Comparison of ENCODE assay signal across 2 cellular contexts in the genomic region with DNA sequence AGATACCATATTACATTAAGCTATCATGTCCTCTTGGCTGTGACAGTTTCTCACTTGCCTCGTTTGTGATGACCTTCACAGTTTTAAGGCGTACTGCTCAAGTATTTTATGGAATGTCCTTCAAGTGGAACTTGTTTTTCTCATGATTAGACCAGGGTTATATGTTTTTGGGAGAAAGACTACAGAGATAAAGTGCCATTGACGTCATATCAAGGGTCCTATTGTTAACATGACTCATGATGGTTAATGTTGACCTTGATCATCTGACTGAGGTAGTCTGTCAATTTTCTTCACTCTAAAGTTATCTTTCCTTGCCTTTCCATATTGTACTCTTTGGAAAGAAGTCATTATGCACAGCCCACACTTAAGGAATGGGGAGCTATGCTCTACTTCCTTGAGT.
TF ChIP-seq lines count a peak whose summit lies in the region.

No MANE protein-coding gene starts in this region.

TF ChIP-seq in HepG2, 621 proteins besides CTCF, POLR2A, EP300 and RAD21:
- TF ChIP-seq CREB1 (IDR thresholded peaks at IDR 0.05) (peak; percentile 61), CREB1 (CRISPR knock-in tag; IDR thresholded peaks at IDR 0.05) (no peak), ZNF749 (CRISPR knock-in tag; IDR thresholded peaks at IDR 0.05; ENCODE audit: borderline replicate concordance) (no peak)

TF ChIP-seq in K562, 482 proteins besides CTCF, POLR2A, EP300 and RAD21:
- TF ChIP-seq CBFA2T3 (IDR thresholded peaks at IDR 0.05) (peak; percentile 55), BDP1 (IDR thresholded peaks at IDR 0.05; ENCODE audit: insufficient read depth, insufficient read length) (no peak), ATF3 (IDR thresholded peaks at IDR 0.05) (peak; percentile 76), ATF3 (CRISPR knock-in tag; conservative IDR thresholded peaks at IDR 0.05) (no peak), XRCC5 (IDR thresholded peaks at IDR 0.05; ENCODE audit: low read depth, low read length) (no peak), ATF7 (IDR thresholded peaks at IDR 0.05) (peak; percentile 38; the same call in 1 of the 2 replicates), SRF (CRISPR knock-in tag; IDR thresholded peaks at IDR 0.05) (no peak), CREM (IDR thresholded peaks at IDR 0.05; ENCODE audit: low read depth) (peak; percentile 70), JUND (IDR thresholded peaks at IDR 0.05; ENCODE audit: borderline replicate concordance, low read depth, low read length) (peak; percentile 39; the same call in 1 of the 2 replicates), JUND (tag; IDR thresholded peaks at IDR 0.05; ENCODE audit: borderline replicate concordance, low read depth, low read length) (no peak; the same call in 2 of the 3 replicates), FOSL1 (tag; conservative IDR thresholded peaks at IDR 0.05) (0 out of 2 replicates have a peak, but pooled peaks have one; percentile 22)
- TF ChIP-seq, protein P1, sequence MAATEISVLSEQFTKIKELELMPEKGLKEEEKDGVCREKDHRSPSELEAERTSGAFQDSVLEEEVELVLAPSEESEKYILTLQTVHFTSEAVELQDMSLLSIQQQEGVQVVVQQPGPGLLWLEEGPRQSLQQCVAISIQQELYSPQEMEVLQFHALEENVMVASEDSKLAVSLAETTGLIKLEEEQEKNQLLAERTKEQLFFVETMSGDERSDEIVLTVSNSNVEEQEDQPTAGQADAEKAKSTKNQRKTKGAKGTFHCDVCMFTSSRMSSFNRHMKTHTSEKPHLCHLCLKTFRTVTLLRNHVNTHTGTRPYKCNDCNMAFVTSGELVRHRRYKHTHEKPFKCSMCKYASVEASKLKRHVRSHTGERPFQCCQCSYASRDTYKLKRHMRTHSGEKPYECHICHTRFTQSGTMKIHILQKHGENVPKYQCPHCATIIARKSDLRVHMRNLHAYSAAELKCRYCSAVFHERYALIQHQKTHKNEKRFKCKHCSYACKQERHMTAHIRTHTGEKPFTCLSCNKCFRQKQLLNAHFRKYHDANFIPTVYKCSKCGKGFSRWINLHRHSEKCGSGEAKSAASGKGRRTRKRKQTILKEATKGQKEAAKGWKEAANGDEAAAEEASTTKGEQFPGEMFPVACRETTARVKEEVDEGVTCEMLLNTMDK (IDR thresholded peaks at IDR 0.05; ENCODE audit: borderline replicate concordance, insufficient read depth, low read depth, low read length, poor library complexity, severe bottlenecking), result no peak
